Comparison of ENCODE assay signal across 35 cellular contexts in the genomic region with DNA sequence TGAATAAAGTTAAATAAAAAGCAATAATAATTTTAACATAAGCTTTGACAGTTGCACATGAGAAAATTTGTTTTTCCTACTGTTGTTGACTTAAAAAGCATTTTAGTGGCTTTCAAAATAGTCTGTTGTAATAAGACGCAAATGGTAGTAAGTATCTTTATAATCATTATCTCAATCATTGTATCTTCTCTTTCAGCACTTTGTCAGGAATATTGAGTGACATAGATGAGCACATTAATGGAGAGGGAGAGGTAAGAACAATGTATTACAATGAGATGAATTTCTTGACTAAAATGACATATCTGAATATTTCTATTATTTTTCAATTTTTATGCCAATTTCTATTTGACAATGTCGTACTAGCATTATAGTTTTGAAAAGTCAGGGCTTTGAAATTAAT.
"Had no signal": no experiment of that assay in that cellular context is flagged by ENCODE, and none has a peak within 500 bp of the region (broad histone marks: within the 10 kb centered on the region; RNA-seq: fewer than 3 reads in every experiment).

No MANE protein-coding gene starts in this region.

- H3K4me3 ChIP-seq: MG63 had no signal

- H3K9me3 ChIP-seq: MG63 had no signal

- H3K27me3 ChIP-seq: MG63 had no signal

- H3K27ac ChIP-seq: KMS-11 had no signal

- DNase-seq: Karpas-422, Kasumi-1, KG1, MG63, MM.1S, MV-4-11, NCI-H1048, NCI-H1092, NCI-H1092 treated with DMSO at 0.1 percent for 48 hours, NCI-H1105, NCI-H1105 treated with DMSO at 0.1 percent for 48 hours, NCI-H1417, NCI-H1417 treated with DMSO at 0.1 percent for 48 hours, NCI-H1436, NCI-H1436 treated with DMSO at 0.1 percent for 48 hours, NCI-H146, NCI-H1694, NCI-H1694 treated with DMSO at 0.1 percent for 48 hours, NCI-H187, NCI-H187 treated with DMSO at 0.1 percent for 48 hours, NCI-H1930, NCI-H2029, NCI-H2029 treated with DMSO at 0.1 percent for 48 hours, NCI-H2081, NCI-H2081 treated with DMSO at 0.1 percent for 48 hours, NCI-H2107, NCI-H2171, NCI-H2171 treated with DMSO at 0.1 percent for 48 hours, NCI-H2227 treated with DMSO at 0.1 percent for 48 hours, NCI-H226, NCI-H345, NCI-H446, NCI-H446 treated with DMSO at 0.1 percent for 48 hours, NCI-H510A had no signal

- H3K36me3 ChIP-seq: MG63 had no signal

- H3K9ac ChIP-seq: KMS-11 had no signal

- H3K4me2 ChIP-seq: KMS-11 had no signal
